ENCODE assay signal across 1 cellular context in genomic region chr17:34579017-34579946, GRCh38.
TF ChIP-seq lines count a peak whose summit lies in the region.

TMEM132E (plus strand) TSS chr17:34579582; CDS start chr17:34581077, 1,495 bp downstream.

TF ChIP-seq in HEK293, 187 proteins besides CTCF, POLR2A, EP300 and RAD21 (continued from another document and continues in another):
- TF ChIP-seq TSHZ1 (tag by site-specific recombination; IDR thresholded peaks at IDR 0.05; ENCODE audit: borderline replicate concordance): no peak
- peak; percentile 88 for TF ChIP-seq ZNF223 (tag by site-specific recombination; IDR thresholded peaks at IDR 0.05)
- TF ChIP-seq ZNF544 (tag by site-specific recombination; IDR thresholded peaks at IDR 0.05): no peak
- no peak for TF ChIP-seq ZNF654 (tag by site-specific recombination; IDR thresholded peaks at IDR 0.05; ENCODE audit: low read depth)
- TF ChIP-seq ZSCAN4 (tag by site-specific recombination; IDR thresholded peaks at IDR 0.05): 0 out of 2 replicates have a peak, but pooled peaks have one; percentile 37
- TF ChIP-seq ZNF280C (tag by site-specific recombination; IDR thresholded peaks at IDR 0.05): no peak
- TF ChIP-seq KLF16 (tag by site-specific recombination; IDR thresholded peaks at IDR 0.05): peak; percentile 72
- peak; percentile 67 for TF ChIP-seq ZBTB20 (tag by site-specific recombination; IDR thresholded peaks at IDR 0.05)
- TF ChIP-seq ZNF311 (tag by site-specific recombination; IDR thresholded peaks at IDR 0.05; ENCODE audit: borderline replicate concordance): no peak
- no peak for TF ChIP-seq ZNF175 (tag by site-specific recombination; IDR thresholded peaks at IDR 0.05)
- peak; percentile 74 for TF ChIP-seq GLIS1 (tag by site-specific recombination; IDR thresholded peaks at IDR 0.05)
- peak; percentile 26; the same call in 1 of the 2 replicates for TF ChIP-seq PRDM4 (tag by site-specific recombination; IDR thresholded peaks at IDR 0.05)
- TF ChIP-seq ZNF211 (tag by site-specific recombination; IDR thresholded peaks at IDR 0.05; ENCODE audit: low read depth): no peak
- TF ChIP-seq HOXA7 (CRISPR knock-in tag; IDR thresholded peaks at IDR 0.05; ENCODE audit: borderline replicate concordance): no peak
- TF ChIP-seq ZNF169 (tag by site-specific recombination; IDR thresholded peaks at IDR 0.05): no peak
- TF ChIP-seq ZNF571 (tag by site-specific recombination; IDR thresholded peaks at IDR 0.05): no peak
- TF ChIP-seq RBAK (tag by site-specific recombination; IDR thresholded peaks at IDR 0.05): no peak
- TF ChIP-seq IKZF3 (tag by site-specific recombination; IDR thresholded peaks at IDR 0.05): peak; percentile 60; the same call in 1 of the 2 replicates
- no peak for TF ChIP-seq ZNF266 (tag by site-specific recombination; IDR thresholded peaks at IDR 0.05; ENCODE audit: low read depth)
- peak; percentile 97 for TF ChIP-seq ZNF341 (tag by site-specific recombination; IDR thresholded peaks at IDR 0.05; ENCODE audit: low read depth)
- TF ChIP-seq MYNN (tag by site-specific recombination; IDR thresholded peaks at IDR 0.05; ENCODE audit: borderline replicate concordance): no peak
- no peak for TF ChIP-seq ZNF174 (tag by site-specific recombination; IDR thresholded peaks at IDR 0.05)
- TF ChIP-seq ZNF561 (tag by site-specific recombination; IDR thresholded peaks at IDR 0.05; ENCODE audit: borderline replicate concordance): peak; percentile 44; the same call in 1 of the 2 replicates
- no peak for TF ChIP-seq ZNF747 (tag by site-specific recombination; IDR thresholded peaks at IDR 0.05)
- no peak for TF ChIP-seq ZSCAN30 (tag by site-specific recombination; IDR thresholded peaks at IDR 0.05)
- no peak for TF ChIP-seq ZNF548 (tag by site-specific recombination; IDR thresholded peaks at IDR 0.05)
- TF ChIP-seq ZBTB7A (tag by site-specific recombination; IDR thresholded peaks at IDR 0.05; ENCODE audit: low read depth): peak; percentile 89
- TF ChIP-seq ZBTB21 (tag by site-specific recombination; IDR thresholded peaks at IDR 0.05): no peak
- no peak for TF ChIP-seq BCL11A (tag by site-specific recombination; IDR thresholded peaks at IDR 0.05; ENCODE audit: low read depth)
- TF ChIP-seq ZNF324 (tag by site-specific recombination; IDR thresholded peaks at IDR 0.05): peak; percentile 67; the same call in 1 of the 2 replicates
- no peak for TF ChIP-seq BCL6B (tag by site-specific recombination; IDR thresholded peaks at IDR 0.05)
- TF ChIP-seq TCF7L2 (IDR thresholded peaks at IDR 0.05; ENCODE audit: borderline replicate concordance, low read depth, low read length): no peak
- TF ChIP-seq ZBTB11 (tag by site-specific recombination; conservative IDR thresholded peaks at IDR 0.05; ENCODE audit: low read depth): peak; percentile 33; the same call in 1 of the 2 replicates
- TF ChIP-seq ZNF776 (tag by site-specific recombination; IDR thresholded peaks at IDR 0.05; ENCODE audit: borderline replicate concordance): no peak
- TF ChIP-seq ZNF600 (tag by site-specific recombination; IDR thresholded peaks at IDR 0.05): peak; percentile 35; the same call in 1 of the 2 replicates
- no peak for TF ChIP-seq ZNF19 (tag by site-specific recombination; IDR thresholded peaks at IDR 0.05; ENCODE audit: low read depth)
- no peak for TF ChIP-seq ZNF510 (tag by site-specific recombination; IDR thresholded peaks at IDR 0.05; ENCODE audit: insufficient replicate concordance)
- TF ChIP-seq ZBTB44 (tag by site-specific recombination; IDR thresholded peaks at IDR 0.05): no peak
- TF ChIP-seq ZSCAN23 (tag by site-specific recombination; IDR thresholded peaks at IDR 0.05): no peak
- no peak for TF ChIP-seq OSR2 (tag by site-specific recombination; IDR thresholded peaks at IDR 0.05)
- TF ChIP-seq ZNF560 (tag by site-specific recombination; IDR thresholded peaks at IDR 0.05; ENCODE audit: borderline replicate concordance): no peak
- no peak for TF ChIP-seq ZNF549 (tag by site-specific recombination; IDR thresholded peaks at IDR 0.05)
- TF ChIP-seq ZNF148 (tag by site-specific recombination; IDR thresholded peaks at IDR 0.05; ENCODE audit: borderline replicate concordance): no peak
